Comparison of ENCODE assay signal across 24 cellular contexts in genomic region chr7:22474645-22475044, GRCh38. TPM values are rescaled to one million over a fixed set of nuclear protein-coding genes. Genes with fewer than 3 reads are reported as not detected.
"Had no signal": no experiment of that assay in that cellular context is flagged by ENCODE, and none has a peak within 500 bp of the region (broad histone marks: within the 10 kb centered on the region; RNA-seq: fewer than 3 reads in every experiment).

No MANE protein-coding gene starts in this region.

- H3K9me3 ChIP-seq: mucosa of descending colon, ovary, right atrium auricular region, right lobe of liver, tibial nerve, uterus had no signal

- H3K27ac Mint-ChIP-seq: memory B cell; naive thymus-derived CD4-positive, alpha-beta T cell; natural killer cell treated with Interleukin-12 subunit alpha and Interleukin-12 subunit beta and Interleukin-15 and Interleukin-18, amount 100 ng/mL, for 72 hours; progenitor cell of endocrine pancreas; stimulated activated memory B cell treated with anti-CD40 and anti-IgM and Interleukin-4, amounts not matched to agents 10 μg/mL and 1 μg/mL and 100 μg/mL, for 72 hours; type B pancreatic cell had no signal

- H3K4me3 ChIP-seq: hepatocyte, left ventricle myocardium inferior, lung, mucosa of descending colon, ovary, right atrium auricular region, right lobe of liver, smooth muscle cell, tibial nerve, uterus had no signal

- H3K4me1 ChIP-seq: left ventricle myocardium inferior, right atrium auricular region, right lobe of liver, tibial nerve, uterus had no signal

- H3K4me2 ChIP-seq: hepatocyte, smooth muscle cell had no signal

- H3K27me3 ChIP-seq: hepatocyte, ovary, right atrium auricular region, right lobe of liver, tibial nerve, uterus had no signal

- DNase-seq: islet precursor cell; left ventricle myocardium inferior; midbrain; mucosa of descending colon; naive thymus-derived CD4-positive, alpha-beta T cell; ovary; right lobe of liver; stimulated activated CD4-positive, alpha-beta T cell treated with anti-CD3 and anti-CD28 coated beads, Interleukin-1b, Interleukin-23, amount 100 ng/mL, for 48 hours; stimulated activated CD4-positive, alpha-beta T cell treated with anti-CD3 and anti-CD28 coated beads, Interleukin-2, amount 100 ng/mL, for 48 hours; stimulated activated CD4-positive, alpha-beta T cell treated with anti-CD3 and anti-CD28 coated beads, Interleukin-4, amount 100 ng/mL, for 4 hours; stimulated activated CD8-positive, alpha-beta memory T cell treated with anti-CD3 and anti-CD28 coated beads, Interleukin-4, amount 100 ng/mL, for 48 hours; stimulated activated naive CD4-positive, alpha-beta T cell treated with Interleukin-2 at 50 U/mL for 16 hours; uterus had no signal

- H3K79me2 ChIP-seq: hepatocyte had no signal

- H2AFZ ChIP-seq: hepatocyte had no signal

- H3K36me3 ChIP-seq: left ventricle myocardium inferior, ovary, right atrium auricular region, right lobe of liver, uterus had no signal

- H3K36me3 Mint-ChIP-seq: memory B cell; naive thymus-derived CD4-positive, alpha-beta T cell; natural killer cell treated with Interleukin-12 subunit alpha and Interleukin-12 subunit beta and Interleukin-15 and Interleukin-18, amount 100 ng/mL, for 72 hours; stimulated activated memory B cell treated with anti-CD40 and anti-IgM and Interleukin-4, amounts not matched to agents 10 μg/mL and 1 μg/mL and 100 μg/mL, for 72 hours; type B pancreatic cell had no signal

- ATAC-seq: naive thymus-derived CD4-positive, alpha-beta T cell; right lobe of liver had no signal

- H3K9me3 Mint-ChIP-seq: memory B cell; natural killer cell treated with Interleukin-12 subunit alpha and Interleukin-12 subunit beta and Interleukin-15 and Interleukin-18, amount 100 ng/mL, for 72 hours; stimulated activated memory B cell treated with anti-CD40 and anti-IgM and Interleukin-4, amounts not matched to agents 10 μg/mL and 1 μg/mL and 100 μg/mL, for 72 hours; type B pancreatic cell had no signal

- H3K27ac ChIP-seq: hepatocyte, left ventricle myocardium inferior, ovary, right atrium auricular region, right lobe of liver, tibial nerve, uterus had no signal

RNA-seq across cellular contexts. Expression of gene STEAP1B, which starts 25.3 kb away (rescaled TPM):
- total RNA-seq: hepatocyte, kidney epithelial cell had no signal
- polyA plus RNA-seq: naive thymus-derived CD4-positive, alpha-beta T cell; smooth muscle cell had no signal
